In genomic region chr4:68375667-68376559, GRCh38 we compare ENCODE assay signal across 8 cellular contexts. TPM values are rescaled to one million over a fixed set of nuclear protein-coding genes. Genes with fewer than 3 reads are reported as not detected.
A peak's percentile ranks its signal among the peaks of the same experiment; 100 is the strongest.
DNase-seq lines count a peak whose midpoint lies in the region; ATAC-seq lines count a peak whose summit lies in the region.

No MANE protein-coding gene starts in this region.

- no peaks in the 10 kb centered on the region for H4K20me1 ChIP-seq in GM23248 (ENCODE audit: insufficient read depth)

- intact Hi-C loops in left cardiac atrium (cut with DNase I), result loop anchor here (2.0 to 5.0 kb wide), 2 partner anchors 103 to 104 kb away; no protein-coding TSS in a partner anchor

- H3K27me3 ChIP-seq in GM23248 (replicated peaks; ENCODE audit: insufficient read depth), result peaks cover 11% of the 10 kb centered on the region; the same call in 1 of the 2 replicates

- peaks cover 23% of the 10 kb centered on the region for H3K4me1 ChIP-seq in GM23248 (ENCODE audit: insufficient read depth)

- peak; percentile 56 to 62 for ATAC-seq in left cardiac atrium

- H2AFZ ChIP-seq in GM23248, result peak overlapping the region; percentile 64; the same call in 1 of the 2 replicates

- H3K27ac ChIP-seq in GM23248, result no peak overlapping the region

- WGBS in GM23248 (ENCODE audit: low coverage in 1 of 2, low lambda C conversion rate in 2 of 2, missing lambda C conversion rate in 2 of 2), 2 experiments, result 15 to 21% methylated on average over 19 of the region's 19 CpGs

- H3K79me2 ChIP-seq in GM23248 (ENCODE audit: insufficient read depth), result no peaks in the 10 kb centered on the region

- H3K36me3 ChIP-seq in GM23248 (ENCODE audit: low read depth), result no peaks in the 10 kb centered on the region

- peaks cover 10% of the 10 kb centered on the region for H3F3A ChIP-seq in GM23248 (ENCODE audit: insufficient read depth)

- H3K4me3 ChIP-seq in GM23248, result peak overlapping the region; percentile 46; the same call in 1 of the 2 replicates
- H3K4me3 ChIP-seq in Jurkat, Clone E6-1 (ENCODE audit: low read length), result no peak overlapping the region

- no peaks in the 10 kb centered on the region for H3K9me2 ChIP-seq in GM23248 (ENCODE audit: insufficient read depth)

- H3K9ac ChIP-seq in GM23248, result no peak overlapping the region

- H3K4me2 ChIP-seq in GM23248 (ENCODE audit: unreplicated experiment), result peak overlapping the region; percentile 65

- in situ Hi-C loops in GM23248 (cut with MboI), result no loop called here

- no peaks in the 10 kb centered on the region for H3K9me3 ChIP-seq in GM23248 (ENCODE audit: low read depth)

- DNase-seq in NCI-H1092 treated with DMSO at 0.1 percent for 48 hours (lab: John Stamatoyannopoulos, UW), result peak; percentile 27
- DNase-seq in NCI-H1092 (lab: John Stamatoyannopoulos, UW), result no peak
- DNase-seq in GM23248, result peak; percentile 79
- peak; percentile 55 for DNase-seq in Jurkat, Clone E6-1 (ENCODE audit: low read depth, low spot score)
- peak; percentile 72 for DNase-seq in SKM-1 treated with dmso at 0.1 percent for 144 hours (lab: John Stamatoyannopoulos, UW; ENCODE audit: unreplicated experiment)
- peak; percentile 69 for DNase-seq in amniotic epithelial cell (ENCODE audit: low read depth)
- DNase-seq in left cardiac atrium, result no peak
- DNase-seq in putamen (ENCODE audit: low spot score), result peak; percentile 55

RNA-seq across cellular contexts. Expression of gene YTHDC1, which starts 26.0 kb away (rescaled TPM):
- total RNA-seq in GM23248 (2014; rRNA removed; shearing (Covaris generic)), result 38.0 and 41.4 TPM in 2 replicates
- polyA plus RNA-seq in GM23248 (2016; fragmentation: Nextera tagmentation; extraction: Ambion mirVana), result 27.6 and 29.8 TPM in 2 replicates
- 52.1 TPM for polyA plus RNA-seq in Jurkat, Clone E6-1 (2012; ENCODE audit: insufficient read depth, insufficient read length)
- 10 to 100 TPM; 48.6 to 51.9 TPM for total RNA-seq in left cardiac atrium

Comparison
In these comparisons a context has a peak if more than half of its experiments do, and no peak if none do; other contexts are left out.
1. DNase-seq: peak in NCI-H1092 treated with DMSO at 0.1 percent for 48 hours (single experiment), GM23248 (single experiment), Jurkat, Clone E6-1 (single experiment), SKM-1 treated with dmso at 0.1 percent for 144 hours (single experiment), amniotic epithelial cell (single experiment) and putamen (single experiment); none in NCI-H1092 (single experiment) and left cardiac atrium (single experiment).